Comparison of ENCODE assay signal across 22 cellular contexts in the genomic region with DNA sequence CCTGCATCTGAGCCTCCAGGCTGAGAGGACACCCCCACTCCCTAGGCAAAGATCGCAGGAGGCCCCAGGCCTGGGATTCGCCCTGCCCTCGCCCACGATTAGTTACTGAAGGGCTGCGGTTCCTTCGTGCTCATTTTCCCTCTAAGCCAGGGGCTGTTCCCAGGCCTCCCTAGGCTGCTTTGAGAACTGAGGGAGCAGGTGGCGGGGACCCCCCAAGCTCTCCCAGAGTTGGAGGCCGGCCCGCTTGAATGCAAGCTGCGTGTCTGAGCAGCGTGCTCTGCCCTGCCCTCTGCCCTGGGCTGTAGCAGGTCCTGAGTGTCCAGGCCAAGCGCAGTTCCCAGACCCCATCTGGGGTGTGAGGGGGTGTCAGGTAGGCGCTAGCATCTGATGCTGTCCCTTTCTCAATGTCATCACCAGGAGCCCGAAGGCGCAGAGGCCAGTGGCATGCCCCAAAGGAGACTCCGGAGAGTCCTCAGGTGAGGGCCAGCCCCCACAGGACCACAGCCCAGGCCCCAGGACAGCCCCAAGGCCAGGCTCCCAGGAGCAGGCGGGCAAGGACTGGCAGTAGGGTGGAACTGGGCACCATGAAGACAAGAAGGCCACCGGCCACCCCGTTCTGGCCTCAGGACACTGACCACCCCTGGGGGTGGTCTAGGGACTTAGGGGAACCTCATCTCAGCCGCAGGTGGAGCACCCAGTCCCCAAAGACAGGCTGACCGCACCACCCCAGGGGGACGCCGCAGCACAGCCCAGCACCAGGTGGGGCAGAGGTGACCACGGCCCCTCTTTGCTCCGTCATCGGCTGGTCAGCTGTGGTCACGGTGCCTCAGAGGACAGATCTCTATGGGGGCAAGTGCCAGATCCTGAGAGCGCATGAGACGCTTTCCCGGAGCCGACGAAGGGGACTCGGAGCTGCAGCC. TPM values are rescaled to one million over a fixed set of nuclear protein-coding genes. Genes with fewer than 3 reads are reported as not detected.
DNase-seq lines count a peak whose midpoint lies in the region; FAIRE-seq and TF ChIP-seq lines count a peak whose summit lies in the region.
"Had no signal": no experiment of that assay in that cellular context is flagged by ENCODE, and none has a peak within 500 bp of the region (broad histone marks: within the 10 kb centered on the region; RNA-seq: fewer than 3 reads in every experiment).

No MANE protein-coding gene starts in this region.

- no peaks in the 10 kb centered on the region for H3K36me3 ChIP-seq in GM06990 (ENCODE audit: control insufficient read depth, insufficient read depth, low read length)
- no peaks in the 10 kb centered on the region for H3K36me3 ChIP-seq in osteoblast (ENCODE audit: insufficient read depth, low read length)
- H3K36me3 ChIP-seq: BLaER1, HAP-1 had no signal

- no peaks in the 10 kb centered on the region for H3K9me3 ChIP-seq in osteoblast (ENCODE audit: low read depth, low read length)
- H3K9me3 ChIP-seq: BLaER1, HAP-1 had no signal

- H3K4me2 ChIP-seq in osteoblast (ENCODE audit: insufficient read depth, low read length) = no peak overlapping the region
- H3K4me2 ChIP-seq: BLaER1 had no signal

- H3K36me3 Mint-ChIP-seq in CD14-positive monocyte = no peaks in the 10 kb centered on the region
- peaks cover 2% of the 10 kb centered on the region for H3K36me3 Mint-ChIP-seq in chondrocyte (ENCODE audit: low read depth)
- H3K36me3 Mint-ChIP-seq: CD8-positive, alpha-beta memory T cell had no signal

- intact Hi-C loops in CD14-positive monocyte (cut with micrococcal nuclease) = loop anchor here (5.0 to 10.0 kb wide), 3 partner anchors 148 to 675 kb away; no protein-coding TSS in a partner anchor

- no peak for FAIRE-seq in D721Med (lab: Jason Lieb, UNC)
- FAIRE-seq: A204.1, GM12892, H54 had no signal

- H2AFZ ChIP-seq in osteoblast (ENCODE audit: low read length) = no peak overlapping the region

- H3K4me3 ChIP-seq in GM06990 (replicated peaks; ENCODE audit: low read depth, low read length) (no peak overlapping the region), osteoblast (ENCODE audit: insufficient read depth, low read length) (no peak overlapping the region)
- H3K4me3 ChIP-seq: BLaER1, HAP-1 had no signal

- H3K4me3 Mint-ChIP-seq in CD14-positive monocyte (no peak overlapping the region), chondrocyte (ENCODE audit: unreplicated experiment) (no peak overlapping the region)
- H3K4me3 Mint-ChIP-seq: B cell; CD4-positive, alpha-beta T cell; CD8-positive, alpha-beta memory T cell; HFFc6 had no signal

- H3K4me1 ChIP-seq in osteoblast (ENCODE audit: insufficient read depth, low read length) = no peaks in the 10 kb centered on the region
- H3K4me1 ChIP-seq: HAP-1 had no signal

- H3K27me3 ChIP-seq in GM06990 (replicated peaks; ENCODE audit: control insufficient read depth, insufficient read depth, low read length) = no peaks in the 10 kb centered on the region
- H3K27me3 ChIP-seq in osteoblast (ENCODE audit: insufficient read depth, low read length) = no peaks in the 10 kb centered on the region
- H3K27me3 ChIP-seq: BLaER1 had no signal

- H3K27ac Mint-ChIP-seq in CD14-positive monocyte (no peak overlapping the region), chondrocyte (ENCODE audit: unreplicated experiment) (no peak overlapping the region)
- H3K27ac Mint-ChIP-seq: B cell; CD4-positive, alpha-beta T cell; CD8-positive, alpha-beta memory T cell; HFFc6 had no signal

- H3K79me2 ChIP-seq in osteoblast (ENCODE audit: insufficient read depth, low read length) = no peaks in the 10 kb centered on the region

- TF ChIP-seq CTCF in CD14-positive monocyte (IDR thresholded peaks at IDR 0.05) (no peak), GM06990 (IDR thresholded peaks at IDR 0.05; ENCODE audit: insufficient read depth, low read length, poor library complexity, severe bottlenecking) (no peak), chondrocyte (IDR thresholded peaks at IDR 0.05) (no peak), osteoblast (IDR thresholded peaks at IDR 0.05; ENCODE audit: extremely low read depth, low read depth, low read length) (no peak), D721Med (IDR thresholded peaks at IDR 0.05; ENCODE audit: insufficient read depth, missing control alignments) (no peak)

- H3K4me1 Mint-ChIP-seq in CD14-positive monocyte (no peaks in the 10 kb centered on the region), chondrocyte (ENCODE audit: low read depth) (no peaks in the 10 kb centered on the region)

- H3K27ac ChIP-seq in osteoblast (ENCODE audit: low read depth, low read length) = no peak overlapping the region
- H3K27ac ChIP-seq: BLaER1, C4-2B had no signal

- H3K9me3 Mint-ChIP-seq in CD14-positive monocyte = no peaks in the 10 kb centered on the region
- H3K9me3 Mint-ChIP-seq in chondrocyte (ENCODE audit: low read depth) = no peaks in the 10 kb centered on the region
- H3K9me3 Mint-ChIP-seq: CD4-positive, alpha-beta T cell; CD8-positive, alpha-beta memory T cell; HFFc6 had no signal

- H3K27me3 Mint-ChIP-seq in CD14-positive monocyte (ENCODE audit: low read depth in 3 of 3) (peaks cover 5 to 8% (median 7%) of the 10 kb centered on the region in 3 donors), chondrocyte (ENCODE audit: low read depth) (no peaks in the 10 kb centered on the region)
- H3K27me3 Mint-ChIP-seq: B cell; CD4-positive, alpha-beta T cell had no signal

- peaks cover 10% of the 10 kb centered on the region for H4K20me1 ChIP-seq in osteoblast (ENCODE audit: insufficient read depth, low read length)

- peak; percentile 45 for DNase-seq in CD14-positive monocyte (ENCODE audit: low spot score)
- peak; percentile 6 for DNase-seq in GM06990 (ENCODE audit: extremely low read depth, insufficient read length)
- peak; percentile 82 for DNase-seq in chondrocyte (ENCODE audit: low spot score)
- DNase-seq in osteoblast (ENCODE audit: insufficient read length, low spot score, missing footprints) = peak; percentile 78
- no peak for DNase-seq in D721Med (ENCODE audit: insufficient read length, low spot score)
- no peak for DNase-seq in effector CD8-positive, alpha-beta T cell (lab: John Stamatoyannopoulos, UW)
- DNase-seq in NCI-H1092 treated with DMSO at 0.1 percent for 48 hours (lab: John Stamatoyannopoulos, UW) = no peak
- no peak for DNase-seq in MV-4-11 (lab: John Stamatoyannopoulos, UW)
- DNase-seq: CD4-positive, alpha-beta T cell; CD8-positive, alpha-beta memory T cell; DMS53; DMS79 treated with DMSO at 0.1 percent for 48 hours; GF-D8; GOT3; HFFc6 had no signal

RNA-seq across cellular contexts. Expression of gene ENDOV, which starts 14.6 kb away (rescaled TPM):
- 10 to 100 TPM; 10.4 to 13.3 TPM for polyA plus RNA-seq in CD14-positive monocyte
- 22.8 to 32.5 TPM (median 27.0 TPM) in 3 replicates for total RNA-seq in chondrocyte
- 19.5 and 25.9 TPM in 2 replicates for total RNA-seq in osteoblast

RNA-seq across cellular contexts. Expression of gene NPTX1, which starts 46.8 kb away (rescaled TPM):
- not detected for polyA plus RNA-seq in CD14-positive monocyte
- total RNA-seq in chondrocyte (16.1 to 20.3 TPM (median 16.5 TPM) in 3 replicates), osteoblast (under 0.01 and 0.29 TPM in 2 replicates)
- polyA plus RNA-seq: CD8-positive, alpha-beta memory T cell had no signal

Comparison
In these comparisons a context has a peak if more than half of its experiments do, and no peak if none do; other contexts are left out.
1. DNase-seq: peak in CD14-positive monocyte (single experiment), GM06990 (single experiment), chondrocyte (single experiment) and osteoblast (single experiment); none in D721Med (single experiment), effector CD8-positive, alpha-beta T cell (single experiment), NCI-H1092 treated with DMSO at 0.1 percent for 48 hours (single experiment) and MV-4-11 (single experiment).
2. RNA of gene NPTX1, which starts 46.8 kb away (total RNA-seq): 16.1 to 20.3 TPM in chondrocyte; under 0.01 to 0.29 TPM in osteoblast; every median in the first group is over 10 times any median in the second.